8 cellular contexts compared by ENCODE assay signal in the genomic region with DNA sequence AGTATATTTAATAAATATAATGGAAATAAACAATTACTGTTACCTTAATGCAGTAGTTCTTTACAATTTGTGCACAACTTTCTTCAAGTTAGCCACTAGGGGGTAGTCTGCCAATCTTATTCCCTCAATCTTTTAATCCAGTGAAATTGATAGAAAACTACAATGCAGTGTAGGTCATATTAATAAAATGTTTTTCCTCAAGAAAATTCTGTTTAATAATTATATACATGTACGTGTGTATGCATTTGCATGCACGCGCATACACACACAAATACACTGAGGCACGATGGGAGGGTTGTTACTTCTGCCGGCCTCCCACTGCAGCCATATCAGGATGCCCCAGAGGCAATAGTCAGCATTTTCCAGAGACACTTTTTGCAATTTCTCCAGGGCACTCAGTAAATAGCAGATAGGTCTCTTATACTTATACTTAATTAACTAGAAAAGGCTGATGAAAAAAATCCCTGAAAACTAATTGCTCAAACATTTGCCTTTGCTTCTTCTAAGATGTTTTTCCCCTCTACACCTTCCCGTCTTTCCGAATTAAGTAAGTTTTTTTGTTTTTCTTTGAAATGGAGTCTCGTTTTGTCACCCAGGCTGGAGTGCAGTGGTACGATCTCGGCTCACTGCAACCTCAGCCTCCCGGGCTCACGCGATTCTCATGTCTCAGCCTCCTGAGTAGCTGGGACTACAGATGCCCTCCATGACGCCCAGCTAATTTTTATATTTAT. TPM values are rescaled to one million over a fixed set of nuclear protein-coding genes. Genes with fewer than 3 reads are reported as not detected.
DNase-seq lines count a peak whose midpoint lies in the region; ATAC-seq and TF ChIP-seq lines count a peak whose summit lies in the region.

No MANE protein-coding gene starts in this region.

- H3K9me3 ChIP-seq in RWPE2 (ENCODE audit: severe bottlenecking) = no peaks in the 10 kb centered on the region

- DNase-seq in A172 (ENCODE audit: low spot score) (peak; percentile 52), GM10248 (ENCODE audit: extremely low spot score) (no peak), RWPE2 (ENCODE audit: low spot score) (no peak), hepatic stellate cell (ENCODE audit: low spot score) (peak; percentile 40), NCI-H2081 treated with DMSO at 0.1 percent for 48 hours (lab: John Stamatoyannopoulos, UW) (no peak)
- DNase-seq in activated CD8-positive, alpha-beta memory T cell treated with anti-CD3 and anti-CD28 coated beads for 24 hours = no peak
- no peak for DNase-seq in activated naive CD4-positive, alpha-beta T cell (lab: John Stamatoyannopoulos, UW)

- H3K4me1 ChIP-seq in RWPE2 (ENCODE audit: insufficient read depth, poor library complexity, severe bottlenecking) = peaks cover 5% of the 10 kb centered on the region

- no peak overlapping the region for H3K4me3 ChIP-seq in RWPE2 (ENCODE audit: severe bottlenecking)

- H3K27me3 ChIP-seq in RWPE2 (ENCODE audit: insufficient read depth, poor library complexity, severe bottlenecking) = no peaks in the 10 kb centered on the region

- no peaks in the 10 kb centered on the region for H3K36me3 ChIP-seq in RWPE2 (ENCODE audit: low read depth)

- TF ChIP-seq CTCF in GM10248 (IDR thresholded peaks at IDR 0.05; ENCODE audit: control extremely low read depth, extremely low read depth, low read depth, missing control alignments) (peak; percentile 16), RWPE2 (IDR thresholded peaks at IDR 0.05; ENCODE audit: poor library complexity, severe bottlenecking) (peak; percentile 83)

- no peak overlapping the region for H3K27ac ChIP-seq in RWPE2 (ENCODE audit: poor library complexity, severe bottlenecking)

- POLR2A ChIA-PET in GM10248 (lab: Yijun Ruan, JAX) = no interaction called here

- CTCF ChIA-PET in GM10248 (lab: Yijun Ruan, JAX) = interaction anchor here (0.9 to 10.6 kb wide), 9 partner anchors 8 to 152 kb away, joined by 3 to 129 read pairs (median 5); no protein-coding TSS in a partner anchor

- ATAC-seq in RWPE2 (ENCODE audit: low read depth) = no peak
- ATAC-seq in HG03432 (IDR thresholded peaks at IDR 0.05; ENCODE audit: unreplicated experiment) = no peak

RNA-seq across cellular contexts. Expression of a gene that starts 3.1 kb away (rescaled TPM):
- total RNA-seq in A172 (2014; rRNA removed; shearing (Covaris generic)) = 12.1 and 18.3 TPM in 2 replicates

Comparison
In these comparisons a context has a peak if more than half of its experiments do, and no peak if none do; other contexts are left out.
1. DNase-seq: peak in A172 (single experiment) and hepatic stellate cell (single experiment); none in GM10248 (single experiment), RWPE2 (single experiment), activated CD8-positive, alpha-beta memory T cell treated with anti-CD3 and anti-CD28 coated beads for 24 hours (single experiment), activated naive CD4-positive, alpha-beta T cell (0 of 4) and NCI-H2081 treated with DMSO at 0.1 percent for 48 hours (single experiment).